Comparison of ENCODE assay signal across 13 cellular contexts in the genomic region with DNA sequence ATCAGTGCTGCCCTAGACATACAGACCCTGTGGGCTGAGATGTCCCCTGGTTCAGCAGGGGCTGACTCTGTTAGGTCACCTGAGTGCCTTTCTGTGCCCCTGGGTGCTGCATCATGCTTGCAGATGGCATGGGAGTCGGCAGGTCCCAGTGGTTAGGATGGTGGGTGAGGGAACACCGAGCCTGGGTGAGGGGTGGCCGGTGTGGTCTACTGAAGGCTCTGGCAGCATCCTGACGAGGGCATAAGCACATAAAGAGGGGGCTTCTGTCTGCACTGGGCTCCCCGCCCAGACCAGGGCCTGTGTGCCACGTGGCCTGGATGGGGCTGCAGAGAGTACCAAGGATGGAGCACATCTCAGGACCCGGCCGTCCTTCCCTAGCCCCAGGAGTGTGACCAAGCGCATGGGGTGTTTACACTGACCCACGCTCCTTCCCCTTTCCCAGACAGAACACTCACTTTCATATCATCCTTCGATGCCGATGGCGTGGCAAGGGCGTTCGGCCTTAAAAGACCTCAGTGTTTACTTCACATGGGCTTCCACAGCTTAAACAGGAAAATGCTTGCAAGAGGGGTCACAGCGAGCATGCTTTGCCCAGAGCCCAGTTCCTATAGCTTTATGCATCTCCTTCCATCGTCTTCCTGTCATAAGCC.
DNase-seq lines count a peak whose midpoint lies in the region; ATAC-seq, FAIRE-seq and TF ChIP-seq lines count a peak whose summit lies in the region.
"Had no signal": no experiment of that assay in that cellular context is flagged by ENCODE, and none has a peak within 500 bp of the region (broad histone marks: within the 10 kb centered on the region; RNA-seq: fewer than 3 reads in every experiment).

No MANE protein-coding gene starts in this region.

- ATAC-seq in HepG2 = no peak
- no peak for ATAC-seq in naive thymus-derived CD4-positive, alpha-beta T cell

- H3K4me3 Mint-ChIP-seq in HFFc6 (no peak overlapping the region), type B pancreatic cell (no peak overlapping the region)
- no peak overlapping the region for H3K4me3 Mint-ChIP-seq in naive thymus-derived CD4-positive, alpha-beta T cell
- H3K4me3 Mint-ChIP-seq: memory B cell had no signal

- H3K36me3 ChIP-seq in adrenal gland (replicated peaks in 1 of 2) (no peaks in the 10 kb centered on the region), HepG2 (replicated peaks in 1 of 2; ENCODE audit: control insufficient read depth in 1 of 2, insufficient read depth in 2 of 2, low read length in 2 of 2) (peaks cover 1 to 14% of the 10 kb centered on the region in 2 experiments; a peak in 3 of 5 replicates), stomach (peaks cover 0 to 17% (median 17%) of the 10 kb centered on the region in 4 donors)
- H3K36me3 ChIP-seq in naive thymus-derived CD4-positive, alpha-beta T cell (ENCODE audit: control insufficient read depth in 2 of 3, insufficient read depth in 3 of 3, low read length in 3 of 3) = peaks cover 0 to 71% (median 3%) of the 10 kb centered on the region in 3 experiments

- in situ Hi-C loops in HepG2 (cut with HindIII; ENCODE audit: extremely low pct_ligation_motif_present, low pct_unique_long_range_greater_than_20kb) = loop anchor here (5.0 kb wide), 2 partner anchors 32 to 117 kb away; a partner anchor contains a TSS

- FAIRE-seq in HepG2 (lab: Jason Lieb, UNC) = no peak

- H3K27ac Mint-ChIP-seq in HFFc6 (0 out of 2 replicates have a peak overlapping the region, but pooled peaks have one; percentile 54), type B pancreatic cell (no peak overlapping the region)
- H3K27ac Mint-ChIP-seq in naive thymus-derived CD4-positive, alpha-beta T cell = peak overlapping the region in 1 of 9 donors; percentile 42

- intact Hi-C loops in adrenal gland (cut with DNase I) (no loop called here), HepG2 (cut with micrococcal nuclease; ENCODE audit: unreplicated experiment) (no loop called here), stomach (cut with DNase I; ENCODE audit: low total_unique reads) (no loop called here)
- intact Hi-C loops in naive thymus-derived CD4-positive, alpha-beta T cell (cut with micrococcal nuclease) = loop anchor here in 1 of 2 donors (2.0 kb wide), 1 partner anchor 233 kb away; no protein-coding TSS in a partner anchor

- H3K4me3 ChIP-seq in adrenal gland (no peak overlapping the region), HepG2 (replicated peaks in 1 of 3; ENCODE audit: insufficient read depth in 1 of 3, low read depth in 2 of 3, low read length in 3 of 3) (no peak overlapping the region), stomach (no peak overlapping the region)
- no peak overlapping the region for H3K4me3 ChIP-seq in naive thymus-derived CD4-positive, alpha-beta T cell (ENCODE audit: low read length)

- WGBS in adrenal gland, 4 donors = 81 to 93% (median 86%) methylated on average over 10 to 17 of the region's 17 CpGs
- 91% methylated on average over 15 of the region's 17 CpGs for WGBS in HepG2 (ENCODE audit: low lambda C conversion rate)
- WGBS in stomach, 5 donors = 66 to 91% (median 81%) methylated on average over 17 of the region's 17 CpGs

- no peak for TF ChIP-seq EP300 in HepG2 (IDR thresholded peaks at IDR 0.05; ENCODE audit: low read depth in 2 of 2, low read length in 2 of 2)
- no peak for TF ChIP-seq EP300 in HepG2 (CRISPR knock-in tag; IDR thresholded peaks at IDR 0.05; ENCODE audit: borderline replicate concordance)
- TF ChIP-seq EP300 in stomach (IDR thresholded peaks at IDR 0.05) = no peak

- POLR2A ChIA-PET in HepG2 (lab: Yijun Ruan, JAX) = interaction anchor here (1.0 kb wide), 1 partner anchor 133 kb away, joined by 3 read pairs; no protein-coding TSS in a partner anchor
- POLR2A ChIA-PET in naive thymus-derived CD4-positive, alpha-beta T cell (lab: Charles Lee) = no interaction called here

- TF ChIP-seq CTCF in HFFc6 (IDR thresholded peaks at IDR 0.05) = no peak
- TF ChIP-seq CTCF in adrenal gland (IDR thresholded peaks at IDR 0.05) = no peak
- TF ChIP-seq CTCF in HepG2 (CRISPR knock-in tag; IDR thresholded peaks at IDR 0.05) = no peak
- no peak for TF ChIP-seq CTCF in stomach (IDR thresholded peaks at IDR 0.05)
- TF ChIP-seq CTCF in type B pancreatic cell (conservative IDR thresholded peaks at IDR 0.05) = no peak

- no peaks in the 10 kb centered on the region for H3K9me3 ChIP-seq in adrenal gland (replicated peaks in 1 of 3)
- H3K9me3 ChIP-seq in HepG2 (ENCODE audit: low read length) = no peaks in the 10 kb centered on the region
- no peaks in the 10 kb centered on the region for H3K9me3 ChIP-seq in stomach
- no peaks in the 10 kb centered on the region for H3K9me3 ChIP-seq in naive thymus-derived CD4-positive, alpha-beta T cell (ENCODE audit: control insufficient read depth in 2 of 3, low read length in 3 of 3)

- CTCF ChIA-PET in HepG2 (lab: Yijun Ruan, JAX; ENCODE audit: low intra/inter-chr PET ratio, low total read pairs) = no interaction called here
- CTCF ChIA-PET in naive thymus-derived CD4-positive, alpha-beta T cell (lab: Charles Lee) = interaction anchor here (0.7 kb wide), 1 partner anchor 234 kb away, joined by 3 read pairs; no protein-coding TSS in a partner anchor

- no peak for TF ChIP-seq RAD21 in HepG2 (CRISPR knock-in tag; IDR thresholded peaks at IDR 0.05)

- H3K36me3 Mint-ChIP-seq in HFFc6 (ENCODE audit: low read depth) = peaks cover 28% of the 10 kb centered on the region
- peaks cover 6% of the 10 kb centered on the region for H3K36me3 Mint-ChIP-seq in type B pancreatic cell
- peaks cover 4 to 46% (median 12%) of the 10 kb centered on the region in 5 donors for H3K36me3 Mint-ChIP-seq in naive thymus-derived CD4-positive, alpha-beta T cell

- H4K20me1 ChIP-seq in HepG2 (ENCODE audit: insufficient read depth, low read length) = no peaks in the 10 kb centered on the region

- H3K79me2 ChIP-seq in HepG2 (ENCODE audit: insufficient read depth, low read length) = no peaks in the 10 kb centered on the region

- H3K27me3 Mint-ChIP-seq in HFFc6 (ENCODE audit: insufficient read depth) (no peaks in the 10 kb centered on the region; the same call in none of the 2 replicates), type B pancreatic cell (no peaks in the 10 kb centered on the region)
- no peaks in the 10 kb centered on the region for H3K27me3 Mint-ChIP-seq in naive thymus-derived CD4-positive, alpha-beta T cell
- H3K27me3 Mint-ChIP-seq: IgD-negative memory B cell; memory B cell; stimulated activated naive CD8-positive, alpha-beta T cell treated with anti-CD3 and anti-CD28 coated beads, Interleukin-15, amount 100 ng/mL, for 72 hours had no signal

- TF ChIP-seq POLR2A in adrenal gland (IDR thresholded peaks at IDR 0.05) (no peak), HepG2 (IDR thresholded peaks at IDR 0.05; ENCODE audit: insufficient read depth in 1 of 2, low read depth in 2 of 2, low read length in 2 of 2) (no peak), stomach (IDR thresholded peaks at IDR 0.05) (no peak)

- no peak overlapping the region for H2AFZ ChIP-seq in HepG2 (ENCODE audit: low read length)

- H3K4me2 ChIP-seq in HepG2 (ENCODE audit: low read depth, low read length) = 0 out of 2 replicates have a peak overlapping the region, but pooled peaks have one; percentile 28

- DNase-seq in HFFc6 = no peak
- DNase-seq in adrenal gland = peak in 1 of 7 donors; percentile 35
- no peak for DNase-seq in HepG2 (ENCODE audit: low spot score)
- DNase-seq in stomach = no peak
- DNase-seq in type B pancreatic cell (ENCODE audit: extremely low spot score, unreplicated experiment) = no peak
- no peak for DNase-seq in naive thymus-derived CD4-positive, alpha-beta T cell
- DNase-seq in HK-2 (ENCODE audit: unreplicated experiment) = no peak
- DNase-seq: activated CD8-positive, alpha-beta memory T cell treated with anti-CD3 and anti-CD28 coated beads, Interleukin-2, amount 50 U/mL, for 4 hours; NCI-H1417 treated with DMSO at 0.1 percent for 48 hours; NCI-H524; stimulated activated naive CD8-positive, alpha-beta T cell treated with anti-CD3 and anti-CD28 coated beads, Interleukin-15, amount 100 ng/mL, for 72 hours had no signal

- H3K27ac ChIP-seq in adrenal gland = peak overlapping the region in 4 of 5 donors; percentile 0 to 94 (median 85)
- H3K27ac ChIP-seq in HepG2 (ENCODE audit: extremely low read length, insufficient read depth, low read length) = peak overlapping the region; percentile 73
- peak overlapping the region in 4 of 5 donors; percentile 55 to 79 (median 68) for H3K27ac ChIP-seq in stomach
- no peak overlapping the region for H3K27ac ChIP-seq in naive thymus-derived CD4-positive, alpha-beta T cell (ENCODE audit: low read depth, low read length)

- BruUV-seq in HepG2 (replicated peaks; lab: Mats Ljungman, UMichigan) = no TSS peak

- no peaks in the 10 kb centered on the region for H3K27me3 ChIP-seq in adrenal gland
- H3K27me3 ChIP-seq in HepG2 (ENCODE audit: control insufficient read depth in 1 of 2, insufficient read depth in 2 of 2, low read length in 2 of 2) = no peaks in the 10 kb centered on the region
- no peaks in the 10 kb centered on the region for H3K27me3 ChIP-seq in stomach
- no peaks in the 10 kb centered on the region for H3K27me3 ChIP-seq in naive thymus-derived CD4-positive, alpha-beta T cell (ENCODE audit: control insufficient read depth in 2 of 2, insufficient read depth in 2 of 2, low read length in 2 of 2)

- H3K4me1 Mint-ChIP-seq in HFFc6 (ENCODE audit: low read depth) = peaks cover 67% of the 10 kb centered on the region
- H3K4me1 Mint-ChIP-seq in type B pancreatic cell (ENCODE audit: unreplicated experiment) = peaks cover 66% of the 10 kb centered on the region
- peaks cover 9 to 26% (median 15%) of the 10 kb centered on the region in 7 donors for H3K4me1 Mint-ChIP-seq in naive thymus-derived CD4-positive, alpha-beta T cell

- no peaks in the 10 kb centered on the region for H3K9me3 Mint-ChIP-seq in HFFc6
- no peaks in the 10 kb centered on the region for H3K9me3 Mint-ChIP-seq in type B pancreatic cell
- no peaks in the 10 kb centered on the region for H3K9me3 Mint-ChIP-seq in naive thymus-derived CD4-positive, alpha-beta T cell
- H3K9me3 Mint-ChIP-seq: IgD-negative memory B cell; memory B cell; stimulated activated naive CD8-positive, alpha-beta T cell treated with anti-CD3 and anti-CD28 coated beads, Interleukin-15, amount 100 ng/mL, for 72 hours had no signal

- peak overlapping the region; percentile 64; the same call in 1 of the 2 replicates for H3K9ac ChIP-seq in HepG2 (ENCODE audit: insufficient read depth, low read depth, low read length)

- H3K4me1 ChIP-seq in adrenal gland (replicated peaks in 1 of 2) (peaks cover 56 to 87% of the 10 kb centered on the region in 2 donors), HepG2 (ENCODE audit: insufficient read depth, low read length) (peaks cover 92% of the 10 kb centered on the region), stomach (peaks cover 26 to 77% (median 55%) of the 10 kb centered on the region in 4 donors)
- no peaks in the 10 kb centered on the region for H3K4me1 ChIP-seq in naive thymus-derived CD4-positive, alpha-beta T cell (ENCODE audit: control insufficient read depth in 2 of 2, insufficient read depth in 2 of 2, low read length in 2 of 2)

TF ChIP-seq in HepG2, 621 proteins besides CTCF, POLR2A, EP300 and RAD21 (continues in another document):
- TF ChIP-seq ZMYM2 (CRISPR knock-in tag; IDR thresholded peaks at IDR 0.05) (no peak), FOXA1 (IDR thresholded peaks at IDR 0.05) (no peak), FOXA1 (CRISPR knock-in tag; IDR thresholded peaks at IDR 0.05) (peak; percentile 34; the same call in 1 of the 2 replicates), FOXC1 (CRISPR knock-in tag; IDR thresholded peaks at IDR 0.05; ENCODE audit: borderline replicate concordance) (no peak)
